Comparison of ENCODE assay signal across 8 cellular contexts in the genomic region with DNA sequence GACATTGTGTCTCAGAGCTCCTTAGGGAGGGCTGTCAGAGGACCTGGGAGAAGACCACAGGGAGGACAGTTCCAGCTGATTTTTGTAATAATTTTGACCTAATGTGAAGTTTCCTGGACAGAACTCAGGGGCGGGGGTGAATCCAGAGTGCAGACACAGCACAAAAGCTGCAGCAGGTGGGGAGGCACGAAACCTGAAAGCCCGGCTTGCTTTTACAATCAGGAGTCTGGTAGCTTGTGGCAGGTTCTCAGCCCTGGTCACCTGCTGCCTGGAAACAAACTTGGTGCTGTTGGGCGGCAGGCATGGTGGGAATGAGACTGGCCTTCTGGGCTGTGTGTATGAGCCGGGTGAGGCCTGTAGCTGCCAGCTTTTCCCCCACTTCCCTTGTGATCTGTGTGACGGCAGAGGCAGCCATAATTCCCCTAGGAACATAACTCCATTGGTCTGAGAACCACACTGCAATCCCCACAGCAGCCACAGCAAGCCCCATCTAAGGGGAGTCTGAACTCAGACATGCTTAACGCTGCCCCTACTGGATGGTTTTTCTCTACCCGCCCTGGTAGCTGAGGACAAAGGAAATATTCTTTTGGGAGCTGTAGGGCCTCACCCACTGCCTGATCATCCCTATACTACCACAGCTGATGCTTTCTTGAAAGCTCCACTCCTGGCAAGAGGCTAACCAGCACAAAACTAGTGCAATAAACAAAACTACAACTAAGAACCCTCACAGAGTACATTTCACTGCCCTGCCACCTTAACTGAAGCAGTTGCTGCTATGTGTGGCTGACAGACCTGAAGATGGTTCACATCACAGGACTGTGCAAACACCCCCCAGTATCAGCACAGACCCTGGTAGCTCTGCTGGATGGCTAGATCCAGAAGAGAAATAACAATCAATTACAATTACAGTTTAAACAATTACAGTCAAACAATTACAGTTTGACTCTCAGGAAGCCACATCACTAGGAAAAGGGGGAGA.
DNase-seq lines count a peak whose midpoint lies in the region; ATAC-seq and TF ChIP-seq lines count a peak whose summit lies in the region.

No MANE protein-coding gene starts in this region.

- H3K18ac ChIP-seq in neuronal stem cell (ENCODE audit: low read length), result peak overlapping the region; percentile 11

- no peak overlapping the region for H3K4me3 ChIP-seq in H7 (ENCODE audit: insufficient read depth, low read depth, low read length)
- no peak overlapping the region for H3K4me3 ChIP-seq in neuronal stem cell (ENCODE audit: low read length in 2 of 2)

- H3K23ac ChIP-seq in neuronal stem cell (ENCODE audit: low read depth, low read length, poor library complexity), result no peak overlapping the region

- CTCF ChIA-PET in CD4-positive, alpha-beta T cell (lab: Charles Lee), result interaction anchor here (1.0 kb wide), 1 partner anchor 19 kb away, joined by 3 read pairs; no protein-coding TSS in a partner anchor

- in situ Hi-C loops in KBM-7 (cut with MboI; ENCODE audit: low pct_unique_long_range_greater_than_20kb, low sequenced_read_pairs), result no loop called here

- H2AFZ ChIP-seq in neuronal stem cell (ENCODE audit: low read length), result peak overlapping the region; percentile 85

- no peaks in the 10 kb centered on the region for H3K36me3 ChIP-seq in H7 (replicated peaks; ENCODE audit: control insufficient read depth, insufficient read depth, low read length)
- no peaks in the 10 kb centered on the region for H3K36me3 ChIP-seq in neuronal stem cell (replicated peaks in 1 of 2; ENCODE audit: control insufficient read depth in 2 of 2, insufficient read depth in 2 of 2, low read length in 2 of 2)

- ATAC-seq in CD4-positive, alpha-beta T cell (ENCODE audit: poor library complexity), result no peak

- WGBS in neuronal stem cell (ENCODE audit: extremely low coverage in 2 of 2, insufficient read length in 2 of 2, insufficient replicate concordance in 1 of 2), 2 donors, result no CpG with 5 or more reads among the region's 8 CpGs

- H3K27ac Mint-ChIP-seq in activated naive CD8-positive, alpha-beta T cell treated with anti-CD3 and anti-CD28 coated beads for 36 hours, result no peak overlapping the region
- no peak overlapping the region for H3K27ac Mint-ChIP-seq in CD4-positive, alpha-beta T cell

- peaks cover 0 to 2% of the 10 kb centered on the region in 2 donors for H3K9me3 ChIP-seq in neuronal stem cell (replicated peaks in 1 of 2; ENCODE audit: control insufficient read depth in 2 of 2, insufficient read depth in 1 of 2, low read depth in 1 of 2, low read length in 2 of 2)
- no peaks in the 10 kb centered on the region for H3K9me3 ChIP-seq in CD4-positive, alpha-beta T cell (ENCODE audit: control insufficient read depth, low read length)

- H3K27me3 ChIP-seq in H7 (ENCODE audit: control insufficient read depth, insufficient read depth, low read length) (no peaks in the 10 kb centered on the region), neuronal stem cell (ENCODE audit: control insufficient read depth in 3 of 3, insufficient read depth in 3 of 3, low read depth in 1 of 3, low read length in 3 of 3) (no peaks in the 10 kb centered on the region)
- no peaks in the 10 kb centered on the region for H3K27me3 ChIP-seq in CD4-positive, alpha-beta T cell (ENCODE audit: control insufficient read depth, insufficient read depth, low read length)

- H2BK12ac ChIP-seq in neuronal stem cell (ENCODE audit: low read length), result no peak overlapping the region

- no peak overlapping the region for H4K8ac ChIP-seq in neuronal stem cell (ENCODE audit: low read depth, low read length)

- no peak overlapping the region for H3K4me3 Mint-ChIP-seq in activated naive CD8-positive, alpha-beta T cell treated with anti-CD3 and anti-CD28 coated beads for 36 hours
- no peak overlapping the region for H3K4me3 Mint-ChIP-seq in CD4-positive, alpha-beta T cell

- H3K4me1 Mint-ChIP-seq in activated naive CD8-positive, alpha-beta T cell treated with anti-CD3 and anti-CD28 coated beads for 36 hours, result no peaks in the 10 kb centered on the region
- H3K4me1 Mint-ChIP-seq in CD4-positive, alpha-beta T cell (ENCODE audit: low read depth), result no peaks in the 10 kb centered on the region

- intact Hi-C loops in CD4-positive, alpha-beta T cell (cut with DNase I, micrococcal nuclease), result no loop called here

- no peak overlapping the region for H2BK120ac ChIP-seq in neuronal stem cell (ENCODE audit: low read depth, low read length)

- no peak overlapping the region for H2AK5ac ChIP-seq in neuronal stem cell (ENCODE audit: low read depth, low read length)

- no peaks in the 10 kb centered on the region for H3K9me3 Mint-ChIP-seq in activated naive CD8-positive, alpha-beta T cell treated with anti-CD3 and anti-CD28 coated beads for 36 hours
- no peaks in the 10 kb centered on the region for H3K9me3 Mint-ChIP-seq in CD4-positive, alpha-beta T cell

- no peak overlapping the region for H3K4me2 ChIP-seq in neuronal stem cell (ENCODE audit: insufficient read depth, low read length, poor library complexity, severe bottlenecking)

- no peaks in the 10 kb centered on the region for H3K79me1 ChIP-seq in neuronal stem cell (ENCODE audit: low read depth, low read length)

- DNase-seq in DMS53 (lab: John Stamatoyannopoulos, UW), result peak; percentile 62
- no peak for DNase-seq in DMS53 treated with DMSO at 0.1 percent for 48 hours (lab: John Stamatoyannopoulos, UW; ENCODE audit: unreplicated experiment)
- DNase-seq in H7, result peak; percentile 6
- DNase-seq in KBM-7, result peak; percentile 34
- DNase-seq in activated naive CD8-positive, alpha-beta T cell treated with anti-CD3 and anti-CD28 coated beads for 36 hours, result peak; percentile 14
- peak; percentile 6 for DNase-seq in neuronal stem cell (ENCODE audit: low spot score)
- no peak for DNase-seq in dedifferentiated amniotic fluid mesenchymal stem cell (ENCODE audit: extremely low spot score)
- DNase-seq in CD4-positive, alpha-beta T cell, result no peak

- no peaks in the 10 kb centered on the region for H3K36me3 Mint-ChIP-seq in activated naive CD8-positive, alpha-beta T cell treated with anti-CD3 and anti-CD28 coated beads for 36 hours
- H3K36me3 Mint-ChIP-seq in CD4-positive, alpha-beta T cell (ENCODE audit: low read depth), result no peaks in the 10 kb centered on the region

- no peaks in the 10 kb centered on the region for H3K4me1 ChIP-seq in neuronal stem cell (ENCODE audit: control insufficient read depth in 2 of 2, insufficient read depth in 1 of 2, low read depth in 1 of 2, low read length in 2 of 2)

- H3K9ac ChIP-seq in neuronal stem cell (ENCODE audit: low read depth, low read length, poor library complexity), result no peak overlapping the region

- H3K27me3 Mint-ChIP-seq in activated naive CD8-positive, alpha-beta T cell treated with anti-CD3 and anti-CD28 coated beads for 36 hours, result peaks cover 6% of the 10 kb centered on the region
- H3K27me3 Mint-ChIP-seq in CD4-positive, alpha-beta T cell, result no peaks in the 10 kb centered on the region

- no peak overlapping the region for H3K4ac ChIP-seq in neuronal stem cell (ENCODE audit: low read length)

- H4K91ac ChIP-seq in neuronal stem cell (ENCODE audit: low read depth, low read length, poor library complexity), result no peak overlapping the region

- no peak for TF ChIP-seq CTCF in CD4-positive, alpha-beta T cell (IDR thresholded peaks at IDR 0.05)

- H2BK5ac ChIP-seq in neuronal stem cell (ENCODE audit: low read length), result no peak overlapping the region

- H3K27ac ChIP-seq in neuronal stem cell (replicated peaks; ENCODE audit: low read length), result no peak overlapping the region
- no peak overlapping the region for H3K27ac ChIP-seq in CD4-positive, alpha-beta T cell (ENCODE audit: low read depth, low read length)

- H3K14ac ChIP-seq in neuronal stem cell (ENCODE audit: low read length), result no peak overlapping the region

- POLR2A ChIA-PET in CD4-positive, alpha-beta T cell (lab: Charles Lee), result interaction anchor here (0.6 kb wide), 1 partner anchor 128 kb away, joined by 5 read pairs; no protein-coding TSS in a partner anchor

- no peak overlapping the region for H2BK15ac ChIP-seq in neuronal stem cell (ENCODE audit: low read length)

Comparison
In these comparisons a context has a peak if more than half of its experiments do, and no peak if none do; other contexts are left out.
1. DNase-seq: peak in DMS53 (single experiment), H7 (single experiment), KBM-7 (single experiment), activated naive CD8-positive, alpha-beta T cell treated with anti-CD3 and anti-CD28 coated beads for 36 hours (single experiment) and neuronal stem cell (single experiment); none in DMS53 treated with DMSO at 0.1 percent for 48 hours (single experiment), dedifferentiated amniotic fluid mesenchymal stem cell (single experiment) and CD4-positive, alpha-beta T cell (0 of 10).